ENCODE assay signal across 26 cellular contexts in the genomic region with DNA sequence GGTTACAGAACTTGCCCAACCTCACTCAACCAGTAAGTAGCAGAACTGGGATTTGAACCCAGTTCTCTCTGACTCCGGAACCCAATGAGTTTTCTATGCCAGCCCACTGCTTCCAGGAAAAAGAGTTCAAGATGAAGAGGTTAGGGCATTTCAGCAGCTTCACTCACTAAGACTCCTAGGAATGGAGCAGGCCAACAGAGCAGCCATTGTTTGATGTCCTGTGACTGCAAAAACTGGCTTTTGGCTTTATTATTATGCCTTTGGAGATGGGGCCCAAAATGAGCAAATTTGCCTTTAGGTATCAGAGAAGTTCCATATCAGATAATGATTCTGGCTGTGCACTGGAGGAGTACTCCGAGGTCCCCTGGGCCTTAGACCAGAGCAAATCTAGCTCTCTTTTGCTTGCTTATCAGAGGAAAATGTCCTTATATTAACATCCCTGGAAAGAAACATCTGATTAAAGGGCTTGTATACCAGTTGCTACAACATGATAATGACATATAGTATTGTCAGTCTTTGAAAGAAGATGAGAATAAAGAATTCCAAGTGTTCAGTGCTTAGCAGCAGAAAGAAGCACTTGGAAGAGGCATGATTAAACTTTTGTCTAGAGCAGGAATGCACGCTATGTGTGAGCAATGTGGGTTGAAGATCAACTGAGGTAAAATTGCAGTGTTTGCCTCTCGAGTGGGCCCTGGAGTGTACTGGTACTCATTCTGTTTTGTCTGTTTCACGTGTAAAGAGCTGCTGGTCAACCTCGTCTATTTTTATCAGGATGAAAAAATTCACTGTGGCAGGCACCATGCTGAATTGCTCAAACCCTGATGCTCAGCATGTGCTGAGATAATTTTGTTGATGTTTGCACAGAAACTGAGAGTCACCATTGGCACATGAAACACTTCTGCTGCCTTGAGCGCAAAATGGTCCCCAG. TPM values are rescaled to one million over a fixed set of nuclear protein-coding genes. Genes with fewer than 3 reads are reported as not detected.
DNase-seq lines count a peak whose midpoint lies in the region; ATAC-seq and TF ChIP-seq lines count a peak whose summit lies in the region.
"Had no signal": no experiment of that assay in that cellular context is flagged by ENCODE, and none has a peak within 500 bp of the region (broad histone marks: within the 10 kb centered on the region; RNA-seq: fewer than 3 reads in every experiment).

No MANE protein-coding gene starts in this region.

- H3K18ac ChIP-seq in IMR-90 (ENCODE audit: low read depth, low read length): no peak overlapping the region
- no peak overlapping the region for H3K18ac ChIP-seq in trophoblast cell (ENCODE audit: low read length)

- no peak overlapping the region for H2AK9ac ChIP-seq in IMR-90 (replicated peaks; ENCODE audit: low read depth, low read length, poor library complexity)

- in situ Hi-C loops in IMR-90 (cut with MboI; ENCODE audit: low sequenced_read_pairs): no loop called here

- TF ChIP-seq CTCF in IMR-90 (conservative IDR thresholded peaks at IDR 0.05; ENCODE audit: low read depth, low read length): no peak
- no peak for TF ChIP-seq CTCF in choroid plexus epithelial cell (conservative IDR thresholded peaks at IDR 0.05; ENCODE audit: low read depth, low read length)
- no peak for TF ChIP-seq CTCF in dorsolateral prefrontal cortex (IDR thresholded peaks at IDR 0.05 in 54 of 56, conservative IDR thresholded peaks at IDR 0.05 in 2 of 56; ENCODE audit: low read depth in 1 of 56, partially characterized antibody in 56 of 56)

- POLR2A ChIA-PET in IMR-90 (lab: Charles Lee; ENCODE audit: unreplicated experiment): no interaction called here

- no peak overlapping the region for H3K56ac ChIP-seq in IMR-90 (ENCODE audit: extremely low read depth, insufficient read depth, low read length)

- H3K36me3 ChIP-seq in IMR-90 (ENCODE audit: control insufficient read depth, insufficient read depth, low read length) (no peaks in the 10 kb centered on the region), trophoblast cell (ENCODE audit: control insufficient read depth in 1 of 2, insufficient read depth in 2 of 2, low read length in 2 of 2) (no peaks in the 10 kb centered on the region)
- H3K36me3 ChIP-seq: SJCRH30, WERI-Rb-1 had no signal

- no peak overlapping the region for H2BK20ac ChIP-seq in IMR-90 (ENCODE audit: low read depth, low read length)

- H3K9ac ChIP-seq in IMR-90 (ENCODE audit: low read depth, low read length) (no peak overlapping the region), trophoblast cell (ENCODE audit: low read length) (no peak overlapping the region)

- no peak for TF ChIP-seq POLR2A in IMR-90 (IDR thresholded peaks at IDR 0.05; ENCODE audit: low read depth, low read length)

- WGBS in IMR-90 (ENCODE audit: extremely low coverage in 2 of 2, insufficient read length in 1 of 2), 2 experiments: 36% methylated on average over 4 of the region's 7 CpGs; no CpG with 5 or more reads in 1 of the 2 experiments
- no CpG with 5 or more reads among the region's 7 CpGs for WGBS in trophoblast cell (ENCODE audit: extremely low coverage, insufficient coverage, insufficient read length)

- CTCF ChIA-PET in IMR-90 (lab: Yijun Ruan, JAX): no interaction called here

- H3K4me1 ChIP-seq in IMR-90 (ENCODE audit: control insufficient read depth, insufficient read depth, low read length) (no peaks in the 10 kb centered on the region), trophoblast cell (ENCODE audit: control insufficient read depth in 1 of 2, insufficient read depth in 2 of 2, low read length in 2 of 2) (no peaks in the 10 kb centered on the region)
- H3K4me1 ChIP-seq: SJCRH30 had no signal

- H4K8ac ChIP-seq in IMR-90 (ENCODE audit: low read depth in 2 of 2, low read length in 2 of 2) (no peak overlapping the region), trophoblast cell (ENCODE audit: low read depth, low read length) (no peak overlapping the region)

- no peaks in the 10 kb centered on the region for H3K79me2 ChIP-seq in trophoblast cell (ENCODE audit: control insufficient read depth, insufficient read depth, low read length, poor library complexity)

- no TSS peak for BruUV-seq in IMR-90 (replicated peaks; lab: Mats Ljungman, UMichigan)

- H2BK5ac ChIP-seq in IMR-90 (ENCODE audit: low read depth, low read length, poor library complexity, severe bottlenecking) (no peak overlapping the region), trophoblast cell (ENCODE audit: low read depth, low read length, poor library complexity) (no peak overlapping the region)

- H3K27me3 ChIP-seq in IMR-90 (ENCODE audit: control insufficient read depth, insufficient read depth, low read length) (peaks cover 8% of the 10 kb centered on the region), trophoblast cell (ENCODE audit: insufficient read depth, low read length) (no peaks in the 10 kb centered on the region), dorsolateral prefrontal cortex (no peaks in the 10 kb centered on the region)
- H3K27me3 ChIP-seq: SJCRH30 had no signal

- H4K91ac ChIP-seq in IMR-90 (ENCODE audit: insufficient read depth, low read depth, low read length): no peak overlapping the region
- H4K91ac ChIP-seq in trophoblast cell (ENCODE audit: low read depth, low read length): no peak overlapping the region

- no peak overlapping the region for H3K4ac ChIP-seq in IMR-90 (ENCODE audit: low read depth, low read length)
- H3K4ac ChIP-seq in trophoblast cell (ENCODE audit: low read depth, low read length): no peak overlapping the region

- H3K14ac ChIP-seq in IMR-90 (replicated peaks; ENCODE audit: low read depth, low read length) (no peak overlapping the region), trophoblast cell (ENCODE audit: low read length) (no peak overlapping the region)

- H3K9me3 ChIP-seq in IMR-90 (ENCODE audit: control insufficient read depth, insufficient read depth, low read length): no peaks in the 10 kb centered on the region
- no peaks in the 10 kb centered on the region for H3K9me3 ChIP-seq in trophoblast cell (ENCODE audit: insufficient read depth, low read depth, low read length)
- H3K9me3 ChIP-seq: SJCRH30 had no signal

- intact Hi-C loops in IMR-90 (cut with micrococcal nuclease) (no loop called here), dorsolateral prefrontal cortex (cut with DNase I) (no loop called here)

- H3K4me3 ChIP-seq in IMR-90 (ENCODE audit: insufficient read depth, low read depth, low read length): no peak overlapping the region
- H3K4me3 ChIP-seq in choroid plexus epithelial cell (ENCODE audit: low read depth, low read length): no peak overlapping the region
- no peak overlapping the region for H3K4me3 ChIP-seq in trophoblast cell (ENCODE audit: low read depth, low read length)
- H3K4me3 ChIP-seq in dorsolateral prefrontal cortex: peak overlapping the region in 1 of 59 donors; percentile 9
- H3K4me3 ChIP-seq: SJCRH30, skin epidermis had no signal

- no peak overlapping the region for H3K23ac ChIP-seq in IMR-90 (ENCODE audit: low read depth, low read length)
- H3K23ac ChIP-seq in trophoblast cell (ENCODE audit: low read length): no peak overlapping the region

- peak in 2 of 3 experiments; percentile 17 to 33 for DNase-seq in NCI-H1417 (lab: John Stamatoyannopoulos, UW)
- no peak for DNase-seq in NCI-H1417 treated with DMSO at 0.1 percent for 48 hours (lab: John Stamatoyannopoulos, UW)
- DNase-seq in IMR-90: no peak
- peak; percentile 50 for DNase-seq in choroid plexus epithelial cell (ENCODE audit: low read depth)
- DNase-seq in trophoblast cell: peak; percentile 66 to 85
- DNase-seq in dorsolateral prefrontal cortex: no peak
- DNase-seq: activated CD4-positive, alpha-beta T cell treated with anti-CD3 and anti-CD28 coated beads for 48 hours; activated T-cell treated with anti-CD3 and anti-CD28 coated beads for 4 hours; amygdala; DND-41; hippocampal formation; NCI-H1048; NCI-H226; NCI-H526 treated with DMSO at 0.1 percent for 48 hours; nephron progenitor cell; SJCRH30; stimulated activated naive B cell treated with anti-CD40 and anti-IgM and Interleukin-4, amounts not matched to agents 10 μg/mL and 1 μg/mL and 100 μg/mL, for 72 hours; WERI-Rb-1 had no signal

- H2BK12ac ChIP-seq in trophoblast cell (ENCODE audit: low read length): no peak overlapping the region

- H2AK5ac ChIP-seq in IMR-90 (ENCODE audit: low read depth, low read length) (no peak overlapping the region), trophoblast cell (ENCODE audit: low read length) (no peak overlapping the region)

- no peak overlapping the region for H2BK15ac ChIP-seq in IMR-90 (ENCODE audit: low read depth, low read length)

- ATAC-seq in IMR-90 (ENCODE audit: low read depth): peak; percentile 65
- no peak for ATAC-seq in HG03280 (IDR thresholded peaks at IDR 0.05; ENCODE audit: unreplicated experiment)
- no peak for ATAC-seq in HG03469 (IDR thresholded peaks at IDR 0.05; ENCODE audit: unreplicated experiment)
- ATAC-seq: stimulated activated naive B cell treated with anti-CD40 and anti-IgM and Interleukin-4, amounts not matched to agents 10 μg/mL and 1 μg/mL and 100 μg/mL, for 72 hours had no signal

- no peak for TF ChIP-seq RAD21 in IMR-90 (IDR thresholded peaks at IDR 0.05; ENCODE audit: low read length)

- no peak overlapping the region for H3K4me2 ChIP-seq in IMR-90 (ENCODE audit: low read depth, low read length)
- no peak overlapping the region for H3K4me2 ChIP-seq in trophoblast cell (ENCODE audit: low read length)

- H2AFZ ChIP-seq in IMR-90 (replicated peaks; ENCODE audit: low read length, poor library complexity) (no peak overlapping the region), trophoblast cell (ENCODE audit: insufficient read depth, low read length, poor library complexity) (no peak overlapping the region)

- H4K12ac ChIP-seq in trophoblast cell (ENCODE audit: low read depth, low read length): no peak overlapping the region

- no peaks in the 10 kb centered on the region for H3K9me1 ChIP-seq in IMR-90 (ENCODE audit: insufficient read depth, low read length)

- H2BK120ac ChIP-seq in IMR-90 (ENCODE audit: low read depth, low read length): no peak overlapping the region
- H2BK120ac ChIP-seq in trophoblast cell (ENCODE audit: insufficient read depth, low read length, poor library complexity): no peak overlapping the region

- dilution Hi-C loops in IMR-90 (cut with HindIII; ENCODE audit: low sequenced_read_pairs, unreplicated experiment): no loop called here

- H4K20me1 ChIP-seq in IMR-90 (ENCODE audit: insufficient read depth, low read length): no peaks in the 10 kb centered on the region

- H4K5ac ChIP-seq in IMR-90 (ENCODE audit: low read depth, low read length): no peak overlapping the region

- H3K27ac ChIP-seq in IMR-90 (ENCODE audit: insufficient read depth, low read length) (no peak overlapping the region), trophoblast cell (ENCODE audit: low read depth, low read length) (no peak overlapping the region), dorsolateral prefrontal cortex (peak overlapping the region in 21 of 59 donors; percentile 2 to 67 (median 37))
- H3K27ac ChIP-seq: 22Rv1, C4-2B, SJCRH30, skin epidermis, WERI-Rb-1 had no signal

- H3K79me1 ChIP-seq in IMR-90 (ENCODE audit: low read depth in 1 of 2, low read length in 2 of 2) (no peaks in the 10 kb centered on the region), trophoblast cell (ENCODE audit: low read length) (no peaks in the 10 kb centered on the region)

RNA-seq across cellular contexts. Expression of a gene that starts 21.8 kb away (rescaled TPM):
- total RNA-seq in IMR-90 (2012; rRNA removed): 25.6 and 28.3 TPM in 2 replicates
- polyA plus RNA-seq in IMR-90 (2012; rRNA removed): 3.3 and 5.7 TPM in 2 replicates
- 3.6 and 7.5 TPM in 2 replicates for polyA plus RNA-seq in IMR-90 (2012; cell fraction: cytosol; rRNA removed)
- 2.7 and 15.2 TPM in 2 replicates for polyA plus RNA-seq in IMR-90 (2012; cell fraction: nucleus; rRNA removed; ENCODE audit: low replicate concordance)
- 16.1 and 16.2 TPM in 2 replicates for polyA plus RNA-seq in trophoblast cell (2013)
- 100 to 1,000 TPM; 171 to 344 (median 241) TPM for total RNA-seq in dorsolateral prefrontal cortex

RNA-seq across cellular contexts. Expression of a gene that starts 58.1 kb away (rescaled TPM):
- total RNA-seq in IMR-90 (2012; rRNA removed) (not detected in 2 replicates), dorsolateral prefrontal cortex (1 to 10 TPM in 86 of 120 experiments, under 1 TPM in 33, not detected in 1; 0.42 to 7.3 (median 1.4) TPM)
- not detected in 2 replicates for polyA plus RNA-seq in IMR-90 (2012; rRNA removed)
- polyA plus RNA-seq in IMR-90 (2012; cell fraction: cytosol; rRNA removed): not detected in 2 replicates
- not detected in 2 replicates for polyA plus RNA-seq in IMR-90 (2012; cell fraction: nucleus; rRNA removed; ENCODE audit: low replicate concordance)
- polyA plus RNA-seq in trophoblast cell (2013): 0.01 TPM in 2 replicates
- total RNA-seq: chondrocyte, fibroblast of lung, H4, SJCRH30 had no signal
- polyA plus RNA-seq: fibroblast of lung had no signal

Comparison
In these comparisons a context has a peak if more than half of its experiments do, and no peak if none do; other contexts are left out.
1. DNase-seq: peak in NCI-H1417 (2 of 3), choroid plexus epithelial cell (single experiment) and trophoblast cell (2 of 2); none in NCI-H1417 treated with DMSO at 0.1 percent for 48 hours (single experiment), IMR-90 (single experiment) and dorsolateral prefrontal cortex (0 of 10).